33 cellular contexts compared by ENCODE assay signal in genomic region chr19:39780894-39781293, GRCh38. TPM values are rescaled to one million over a fixed set of nuclear protein-coding genes. Genes with fewer than 3 reads are reported as not detected.
"Had no signal": no experiment of that assay in that cellular context is flagged by ENCODE, and none has a peak within 500 bp of the region (broad histone marks: within the 10 kb centered on the region; RNA-seq: fewer than 3 reads in every experiment).

No MANE protein-coding gene starts in this region.

- H3K27ac ChIP-seq: stomach, suprapubic skin, testis, thoracic aorta, thyroid gland, tibial artery, tibial nerve, transverse colon, upper lobe of left lung, upper lobe of right lung, uterus, vagina had no signal

- ATAC-seq: stimulated activated effector memory CD8-positive, alpha-beta T cell treated with anti-CD3 and anti-CD28 coated beads, Interleukin-12 subunit alpha, Interleukin-12 subunit beta, amount 100 ng/mL, for 72 hours; stimulated activated memory B cell treated with anti-CD40 and anti-IgM and Interleukin-4, amounts not matched to agents 10 μg/mL and 1 μg/mL and 100 μg/mL, for 72 hours; stimulated activated naive B cell treated with anti-CD40 and anti-IgM and Interleukin-4, amounts not matched to agents 10 μg/mL and 1 μg/mL and 100 μg/mL, for 72 hours; stimulated activated naive CD8-positive, alpha-beta T cell treated with anti-CD3 and anti-CD28 coated beads, Interleukin-15, amount 100 ng/mL, for 72 hours; stimulated activated naive CD8-positive, alpha-beta T cell treated with anti-CD3 and anti-CD28 coated beads, Interleukin-15, Interleukin-2, amounts not matched to agents 100 U/mL and 50 U/mL, for 24 hours; upper lobe of right lung had no signal

- H3K27ac Mint-ChIP-seq: stimulated activated effector memory CD8-positive, alpha-beta T cell treated with anti-CD3 and anti-CD28 coated beads, Interleukin-12 subunit alpha, Interleukin-12 subunit beta, amount 100 ng/mL, for 72 hours; stimulated activated memory B cell treated with anti-CD40 and anti-IgM and Interleukin-4, amounts not matched to agents 10 μg/mL and 1 μg/mL and 100 μg/mL, for 72 hours; stimulated activated naive B cell treated with anti-CD40 and anti-IgM and Interleukin-4, amounts not matched to agents 10 μg/mL and 1 μg/mL and 100 μg/mL, for 72 hours; stimulated activated naive CD8-positive, alpha-beta T cell treated with anti-CD3 and anti-CD28 coated beads, Interleukin-15, amount 100 ng/mL, for 72 hours; stimulated activated naive CD8-positive, alpha-beta T cell treated with anti-CD3 and anti-CD28 coated beads, Interleukin-15, Interleukin-2, amounts not matched to agents 100 ng/mL and 50 ng/mL, for 24 hours; type B pancreatic cell had no signal

- H3K4me1 Mint-ChIP-seq: stimulated activated memory B cell treated with anti-CD40 and anti-IgM and Interleukin-4, amounts not matched to agents 10 μg/mL and 1 μg/mL and 100 μg/mL, for 72 hours; stimulated activated naive B cell treated with anti-CD40 and anti-IgM and Interleukin-4, amounts not matched to agents 10 μg/mL and 1 μg/mL and 100 μg/mL, for 72 hours; stimulated activated naive CD8-positive, alpha-beta T cell treated with anti-CD3 and anti-CD28 coated beads, Interleukin-15, amount 100 ng/mL, for 72 hours had no signal

- H3K36me3 Mint-ChIP-seq: stimulated activated effector memory CD8-positive, alpha-beta T cell treated with anti-CD3 and anti-CD28 coated beads, Interleukin-12 subunit alpha, Interleukin-12 subunit beta, amount 100 ng/mL, for 72 hours; stimulated activated memory B cell treated with anti-CD40 and anti-IgM and Interleukin-4, amounts not matched to agents 10 μg/mL and 1 μg/mL and 100 μg/mL, for 72 hours; stimulated activated naive B cell treated with anti-CD40 and anti-IgM and Interleukin-4, amounts not matched to agents 10 μg/mL and 1 μg/mL and 100 μg/mL, for 72 hours; type B pancreatic cell had no signal

- H3K36me3 ChIP-seq: stomach, suprapubic skin, thoracic aorta, thyroid gland, tibial artery, tibial nerve, transverse colon, upper lobe of left lung, upper lobe of right lung, uterus, vagina had no signal

- FAIRE-seq: urothelium cell line had no signal

- H3K4me1 ChIP-seq: stomach, suprapubic skin, testis, thyroid gland, tibial artery, tibial nerve, transverse colon, upper lobe of left lung, upper lobe of right lung, uterus, vagina had no signal

- H3K4me3 ChIP-seq: stomach, suprapubic skin, testis, thoracic aorta, thyroid gland, tibial artery, tibial nerve, transverse colon, upper lobe of left lung, upper lobe of right lung, uterus, vagina had no signal

- H3K9me3 Mint-ChIP-seq: stimulated activated effector memory CD8-positive, alpha-beta T cell treated with anti-CD3 and anti-CD28 coated beads, Interleukin-12 subunit alpha, Interleukin-12 subunit beta, amount 100 ng/mL, for 72 hours; stimulated activated memory B cell treated with anti-CD40 and anti-IgM and Interleukin-4, amounts not matched to agents 10 μg/mL and 1 μg/mL and 100 μg/mL, for 72 hours; stimulated activated naive B cell treated with anti-CD40 and anti-IgM and Interleukin-4, amounts not matched to agents 10 μg/mL and 1 μg/mL and 100 μg/mL, for 72 hours; stimulated activated naive CD8-positive, alpha-beta T cell treated with anti-CD3 and anti-CD28 coated beads, Interleukin-15, amount 100 ng/mL, for 72 hours; stimulated activated naive CD8-positive, alpha-beta T cell treated with anti-CD3 and anti-CD28 coated beads, Interleukin-15, Interleukin-2, amounts not matched to agents 100 ng/mL and 50 ng/mL, for 24 hours; type B pancreatic cell had no signal

- DNase-seq: stimulated activated CD4-positive, alpha-beta T cell treated with anti-CD3 and anti-CD28 coated beads, Interleukin-2, amount 100 ng/mL, for 48 hours; stimulated activated CD4-positive, alpha-beta T cell treated with anti-CD3 and anti-CD28 coated beads, Interleukin-4, amount 100 ng/mL, for 1 hour; stimulated activated CD4-positive, alpha-beta T cell treated with anti-CD3 and anti-CD28 coated beads, Interleukin-4, amount 100 ng/mL, for 24 hours; stimulated activated CD4-positive, alpha-beta T cell treated with anti-CD3 and anti-CD28 coated beads, Interleukin-4, amount 100 ng/mL, for 4 hours; stimulated activated CD8-positive, alpha-beta memory T cell treated with anti-CD3 and anti-CD28 coated beads, Interleukin-4, amount 100 ng/mL, for 48 hours; stimulated activated naive B cell treated with anti-CD40 and anti-IgM and Interleukin-4, amounts not matched to agents 10 μg/mL and 1 μg/mL and 100 μg/mL, for 72 hours; stimulated activated naive CD4-positive, alpha-beta T cell; stimulated activated naive CD4-positive, alpha-beta T cell treated with Interleukin-2 at 50 U/mL for 16 hours; stimulated activated naive CD8-positive, alpha-beta T cell treated with anti-CD3 and anti-CD28 coated beads, Interleukin-15, amount 100 ng/mL, for 72 hours; stimulated activated naive CD8-positive, alpha-beta T cell treated with anti-CD3 and anti-CD28 coated beads, Interleukin-15, Interleukin-2, amounts not matched to agents 100 U/mL and 50 U/mL, for 24 hours; stomach; substantia nigra; testis; thyroid gland; tibial artery; transverse colon; trophoblast cell; upper lobe of left lung; upper lobe of right lung; uterus had no signal

- H3K9me3 ChIP-seq: stomach, suprapubic skin, testis, thoracic aorta, thyroid gland, tibial artery, tibial nerve, transverse colon, upper lobe of right lung, uterus, vagina had no signal

- H3K4me3 Mint-ChIP-seq: stimulated activated effector memory CD8-positive, alpha-beta T cell treated with anti-CD3 and anti-CD28 coated beads, Interleukin-12 subunit alpha, Interleukin-12 subunit beta, amount 100 ng/mL, for 72 hours; stimulated activated memory B cell treated with anti-CD40 and anti-IgM and Interleukin-4, amounts not matched to agents 10 μg/mL and 1 μg/mL and 100 μg/mL, for 72 hours; stimulated activated naive B cell treated with anti-CD40 and anti-IgM and Interleukin-4, amounts not matched to agents 10 μg/mL and 1 μg/mL and 100 μg/mL, for 72 hours; stimulated activated naive CD8-positive, alpha-beta T cell treated with anti-CD3 and anti-CD28 coated beads, Interleukin-15, amount 100 ng/mL, for 72 hours; stimulated activated naive CD8-positive, alpha-beta T cell treated with anti-CD3 and anti-CD28 coated beads, Interleukin-15, Interleukin-2, amounts not matched to agents 100 ng/mL and 50 ng/mL, for 24 hours; type B pancreatic cell had no signal

- H3K27me3 ChIP-seq: testis, thyroid gland, upper lobe of left lung, uterus, vagina had no signal

RNA-seq across cellular contexts. Expression of gene LEUTX, which starts 2.2 kb away (rescaled TPM):
- total RNA-seq: stomach, subcutaneous adipose tissue, suprapubic skin, temporal lobe, testis, thoracic aorta, thyroid gland, tibial nerve, transverse colon, upper lobe of left lung, upper lobe of right lung, ureter, urinary bladder, uterus, vagina had no signal
- polyA plus RNA-seq: stomach, urinary bladder had no signal

RNA-seq across cellular contexts. Expression of gene CLC, which starts 43.1 kb away (rescaled TPM):
- total RNA-seq: subcutaneous adipose tissue, suprapubic skin, temporal lobe, testis, thoracic aorta, thyroid gland, tibial nerve, transverse colon, upper lobe of left lung, upper lobe of right lung, ureter, uterus, vagina had no signal
- polyA plus RNA-seq: urinary bladder had no signal
